In the genomic region with DNA sequence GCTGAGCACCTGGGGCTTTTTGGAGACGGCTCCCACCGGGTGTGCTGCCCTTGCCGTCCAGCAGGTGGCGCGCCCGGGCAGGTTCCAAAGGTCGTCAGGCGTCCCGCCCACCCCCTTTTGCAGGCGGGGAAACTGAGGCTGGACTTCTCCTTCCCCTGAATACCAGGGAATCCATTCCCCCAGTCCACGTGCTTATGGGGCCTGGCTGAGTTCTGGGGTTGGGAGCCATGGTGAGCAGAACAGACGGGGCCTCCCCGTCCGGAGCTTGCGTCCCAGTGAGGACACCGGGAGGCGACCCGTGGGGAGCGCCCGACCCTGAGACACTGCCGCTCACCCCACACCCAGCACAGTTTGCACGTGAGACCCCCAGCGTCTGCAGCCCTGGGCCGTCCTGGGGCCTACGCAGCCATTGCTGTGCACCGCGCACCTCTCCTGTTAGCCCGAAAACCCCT, we compare ENCODE assay signal across 1 cellular context.
TF ChIP-seq lines count a peak whose summit lies in the region.

No MANE protein-coding gene starts in this region.

TF ChIP-seq in HepG2, 621 proteins besides CTCF, POLR2A, EP300 and RAD21 (continued from another document and continues in another):
- TF ChIP-seq, protein P1, sequence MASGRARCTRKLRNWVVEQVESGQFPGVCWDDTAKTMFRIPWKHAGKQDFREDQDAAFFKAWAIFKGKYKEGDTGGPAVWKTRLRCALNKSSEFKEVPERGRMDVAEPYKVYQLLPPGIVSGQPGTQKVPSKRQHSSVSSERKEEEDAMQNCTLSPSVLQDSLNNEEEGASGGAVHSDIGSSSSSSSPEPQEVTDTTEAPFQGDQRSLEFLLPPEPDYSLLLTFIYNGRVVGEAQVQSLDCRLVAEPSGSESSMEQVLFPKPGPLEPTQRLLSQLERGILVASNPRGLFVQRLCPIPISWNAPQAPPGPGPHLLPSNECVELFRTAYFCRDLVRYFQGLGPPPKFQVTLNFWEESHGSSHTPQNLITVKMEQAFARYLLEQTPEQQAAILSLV (CRISPR knock-in tag; IDR thresholded peaks at IDR 0.05; ENCODE audit: borderline replicate concordance), result peak; percentile 25; the same call in 1 of the 2 replicates
- TF ChIP-seq, protein P2, sequence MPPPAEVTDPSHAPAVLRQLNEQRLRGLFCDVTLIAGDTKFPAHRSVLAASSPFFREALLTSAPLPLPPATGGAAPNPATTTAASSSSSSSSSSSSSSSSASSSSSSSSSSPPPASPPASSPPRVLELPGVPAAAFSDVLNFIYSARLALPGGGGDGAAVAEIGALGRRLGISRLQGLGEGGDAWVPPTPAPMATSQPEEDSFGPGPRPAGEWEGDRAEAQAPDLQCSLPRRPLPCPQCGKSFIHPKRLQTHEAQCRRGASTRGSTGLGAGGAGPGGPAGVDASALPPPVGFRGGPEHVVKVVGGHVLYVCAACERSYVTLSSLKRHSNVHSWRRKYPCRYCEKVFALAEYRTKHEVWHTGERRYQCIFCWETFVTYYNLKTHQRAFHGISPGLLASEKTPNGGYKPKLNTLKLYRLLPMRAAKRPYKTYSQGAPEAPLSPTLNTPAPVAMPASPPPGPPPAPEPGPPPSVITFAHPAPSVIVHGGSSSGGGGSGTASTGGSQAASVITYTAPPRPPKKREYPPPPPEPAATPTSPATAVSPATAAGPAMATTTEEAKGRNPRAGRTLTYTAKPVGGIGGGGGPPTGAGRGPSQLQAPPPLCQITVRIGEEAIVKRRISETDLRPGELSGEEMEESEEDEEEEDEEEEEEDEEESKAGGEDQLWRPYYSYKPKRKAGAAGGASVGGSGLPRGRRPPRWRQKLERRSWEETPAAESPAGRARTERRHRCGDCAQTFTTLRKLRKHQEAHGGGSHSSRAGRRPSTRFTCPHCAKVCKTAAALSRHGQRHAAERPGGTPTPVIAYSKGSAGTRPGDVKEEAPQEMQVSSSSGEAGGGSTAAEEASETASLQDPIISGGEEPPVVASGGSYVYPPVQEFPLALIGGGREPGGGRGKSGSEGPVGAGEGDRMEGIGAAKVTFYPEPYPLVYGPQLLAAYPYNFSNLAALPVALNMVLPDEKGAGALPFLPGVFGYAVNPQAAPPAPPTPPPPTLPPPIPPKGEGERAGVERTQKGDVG (CRISPR knock-in tag; IDR thresholded peaks at IDR 0.05; ENCODE audit: borderline replicate concordance), result 0 out of 2 replicates have a peak, but pooled peaks have one; percentile 12
- TF ChIP-seq MXD4 (CRISPR knock-in tag; IDR thresholded peaks at IDR 0.05), result 0 out of 2 replicates have a peak, but pooled peaks have one; percentile 34
- TF ChIP-seq ZNF607 (CRISPR knock-in tag; IDR thresholded peaks at IDR 0.05; ENCODE audit: borderline replicate concordance), result peak; percentile 80; the same call in 1 of the 2 replicates
- peak; percentile 44 for TF ChIP-seq HOXA3 (CRISPR knock-in tag; IDR thresholded peaks at IDR 0.05)
- TF ChIP-seq, protein P3, sequence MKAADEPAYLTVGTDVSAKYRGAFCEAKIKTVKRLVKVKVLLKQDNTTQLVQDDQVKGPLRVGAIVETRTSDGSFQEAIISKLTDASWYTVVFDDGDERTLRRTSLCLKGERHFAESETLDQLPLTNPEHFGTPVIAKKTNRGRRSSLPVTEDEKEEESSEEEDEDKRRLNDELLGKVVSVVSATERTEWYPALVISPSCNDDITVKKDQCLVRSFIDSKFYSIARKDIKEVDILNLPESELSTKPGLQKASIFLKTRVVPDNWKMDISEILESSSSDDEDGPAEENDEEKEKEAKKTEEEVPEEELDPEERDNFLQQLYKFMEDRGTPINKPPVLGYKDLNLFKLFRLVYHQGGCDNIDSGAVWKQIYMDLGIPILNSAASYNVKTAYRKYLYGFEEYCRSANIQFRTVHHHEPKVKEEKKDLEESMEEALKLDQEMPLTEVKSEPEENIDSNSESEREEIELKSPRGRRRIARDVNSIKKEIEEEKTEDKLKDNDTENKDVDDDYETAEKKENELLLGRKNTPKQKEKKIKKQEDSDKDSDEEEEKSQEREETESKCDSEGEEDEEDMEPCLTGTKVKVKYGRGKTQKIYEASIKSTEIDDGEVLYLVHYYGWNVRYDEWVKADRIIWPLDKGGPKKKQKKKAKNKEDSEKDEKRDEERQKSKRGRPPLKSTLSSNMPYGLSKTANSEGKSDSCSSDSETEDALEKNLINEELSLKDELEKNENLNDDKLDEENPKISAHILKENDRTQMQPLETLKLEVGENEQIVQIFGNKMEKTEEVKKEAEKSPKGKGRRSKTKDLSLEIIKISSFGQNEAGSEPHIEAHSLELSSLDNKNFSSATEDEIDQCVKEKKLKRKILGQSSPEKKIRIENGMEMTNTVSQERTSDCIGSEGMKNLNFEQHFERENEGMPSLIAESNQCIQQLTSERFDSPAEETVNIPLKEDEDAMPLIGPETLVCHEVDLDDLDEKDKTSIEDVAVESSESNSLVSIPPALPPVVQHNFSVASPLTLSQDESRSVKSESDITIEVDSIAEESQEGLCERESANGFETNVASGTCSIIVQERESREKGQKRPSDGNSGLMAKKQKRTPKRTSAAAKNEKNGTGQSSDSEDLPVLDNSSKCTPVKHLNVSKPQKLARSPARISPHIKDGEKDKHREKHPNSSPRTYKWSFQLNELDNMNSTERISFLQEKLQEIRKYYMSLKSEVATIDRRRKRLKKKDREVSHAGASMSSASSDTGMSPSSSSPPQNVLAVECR (CRISPR knock-in tag; IDR thresholded peaks at IDR 0.05; ENCODE audit: borderline replicate concordance), result peak; percentile 31; the same call in 1 of the 2 replicates
- 0 out of 2 replicates have a peak, but pooled peaks have one; percentile 59 for TF ChIP-seq ZNF761 (CRISPR knock-in tag; conservative IDR thresholded peaks at IDR 0.05)
- TF ChIP-seq, protein P4, sequence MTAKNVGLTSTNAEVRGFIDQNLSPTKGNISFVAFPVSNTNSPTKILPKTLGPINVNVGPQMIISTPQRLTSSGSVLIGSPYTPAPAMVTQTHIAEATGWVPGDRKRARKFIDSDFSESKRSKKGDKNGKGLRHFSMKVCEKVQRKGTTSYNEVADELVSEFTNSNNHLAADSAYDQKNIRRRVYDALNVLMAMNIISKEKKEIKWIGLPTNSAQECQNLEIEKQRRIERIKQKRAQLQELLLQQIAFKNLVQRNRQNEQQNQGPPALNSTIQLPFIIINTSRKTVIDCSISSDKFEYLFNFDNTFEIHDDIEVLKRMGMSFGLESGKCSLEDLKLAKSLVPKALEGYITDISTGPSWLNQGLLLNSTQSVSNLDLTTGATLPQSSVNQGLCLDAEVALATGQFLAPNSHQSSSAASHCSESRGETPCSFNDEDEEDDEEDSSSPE (CRISPR knock-in tag; IDR thresholded peaks at IDR 0.05), result 0 out of 2 replicates have a peak, but pooled peaks have one; percentile 31
- TF ChIP-seq RARA (CRISPR knock-in tag; IDR thresholded peaks at IDR 0.05), result 0 out of 2 replicates have a peak, but pooled peaks have one; percentile 10
- 0 out of 2 replicates have a peak, but pooled peaks have one; percentile 21 for TF ChIP-seq ZSCAN31 (CRISPR knock-in tag; IDR thresholded peaks at IDR 0.05; ENCODE audit: low read depth)
- TF ChIP-seq, protein P5, sequence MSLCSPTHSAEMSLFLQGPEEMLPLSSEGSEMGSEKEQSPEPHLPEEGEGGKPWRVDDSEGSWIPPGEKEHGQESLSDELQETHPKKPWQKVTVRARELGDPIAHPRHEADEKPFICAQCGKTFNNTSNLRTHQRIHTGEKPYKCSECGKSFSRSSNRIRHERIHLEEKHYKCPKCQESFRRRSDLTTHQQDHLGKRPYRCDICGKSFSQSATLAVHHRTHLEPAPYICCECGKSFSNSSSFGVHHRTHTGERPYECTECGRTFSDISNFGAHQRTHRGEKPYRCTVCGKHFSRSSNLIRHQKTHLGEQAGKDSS (CRISPR knock-in tag; IDR thresholded peaks at IDR 0.05; ENCODE audit: borderline replicate concordance, low read depth), result peak; percentile 64; the same call in 1 of the 2 replicates
- TF ChIP-seq, protein P6, sequence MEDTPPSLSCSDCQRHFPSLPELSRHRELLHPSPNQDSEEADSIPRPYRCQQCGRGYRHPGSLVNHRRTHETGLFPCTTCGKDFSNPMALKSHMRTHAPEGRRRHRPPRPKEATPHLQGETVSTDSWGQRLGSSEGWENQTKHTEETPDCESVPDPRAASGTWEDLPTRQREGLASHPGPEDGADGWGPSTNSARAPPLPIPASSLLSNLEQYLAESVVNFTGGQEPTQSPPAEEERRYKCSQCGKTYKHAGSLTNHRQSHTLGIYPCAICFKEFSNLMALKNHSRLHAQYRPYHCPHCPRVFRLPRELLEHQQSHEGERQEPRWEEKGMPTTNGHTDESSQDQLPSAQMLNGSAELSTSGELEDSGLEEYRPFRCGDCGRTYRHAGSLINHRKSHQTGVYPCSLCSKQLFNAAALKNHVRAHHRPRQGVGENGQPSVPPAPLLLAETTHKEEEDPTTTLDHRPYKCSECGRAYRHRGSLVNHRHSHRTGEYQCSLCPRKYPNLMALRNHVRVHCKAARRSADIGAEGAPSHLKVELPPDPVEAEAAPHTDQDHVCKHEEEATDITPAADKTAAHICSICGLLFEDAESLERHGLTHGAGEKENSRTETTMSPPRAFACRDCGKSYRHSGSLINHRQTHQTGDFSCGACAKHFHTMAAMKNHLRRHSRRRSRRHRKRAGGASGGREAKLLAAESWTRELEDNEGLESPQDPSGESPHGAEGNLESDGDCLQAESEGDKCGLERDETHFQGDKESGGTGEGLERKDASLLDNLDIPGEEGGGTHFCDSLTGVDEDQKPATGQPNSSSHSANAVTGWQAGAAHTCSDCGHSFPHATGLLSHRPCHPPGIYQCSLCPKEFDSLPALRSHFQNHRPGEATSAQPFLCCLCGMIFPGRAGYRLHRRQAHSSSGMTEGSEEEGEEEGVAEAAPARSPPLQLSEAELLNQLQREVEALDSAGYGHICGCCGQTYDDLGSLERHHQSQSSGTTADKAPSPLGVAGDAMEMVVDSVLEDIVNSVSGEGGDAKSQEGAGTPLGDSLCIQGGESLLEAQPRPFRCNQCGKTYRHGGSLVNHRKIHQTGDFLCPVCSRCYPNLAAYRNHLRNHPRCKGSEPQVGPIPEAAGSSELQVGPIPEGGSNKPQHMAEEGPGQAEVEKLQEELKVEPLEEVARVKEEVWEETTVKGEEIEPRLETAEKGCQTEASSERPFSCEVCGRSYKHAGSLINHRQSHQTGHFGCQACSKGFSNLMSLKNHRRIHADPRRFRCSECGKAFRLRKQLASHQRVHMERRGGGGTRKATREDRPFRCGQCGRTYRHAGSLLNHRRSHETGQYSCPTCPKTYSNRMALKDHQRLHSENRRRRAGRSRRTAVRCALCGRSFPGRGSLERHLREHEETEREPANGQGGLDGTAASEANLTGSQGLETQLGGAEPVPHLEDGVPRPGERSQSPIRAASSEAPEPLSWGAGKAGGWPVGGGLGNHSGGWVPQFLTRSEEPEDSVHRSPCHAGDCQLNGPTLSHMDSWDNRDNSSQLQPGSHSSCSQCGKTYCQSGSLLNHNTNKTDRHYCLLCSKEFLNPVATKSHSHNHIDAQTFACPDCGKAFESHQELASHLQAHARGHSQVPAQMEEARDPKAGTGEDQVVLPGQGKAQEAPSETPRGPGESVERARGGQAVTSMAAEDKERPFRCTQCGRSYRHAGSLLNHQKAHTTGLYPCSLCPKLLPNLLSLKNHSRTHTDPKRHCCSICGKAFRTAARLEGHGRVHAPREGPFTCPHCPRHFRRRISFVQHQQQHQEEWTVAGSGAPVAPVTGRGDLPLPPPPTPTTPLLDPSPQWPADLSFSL (CRISPR knock-in tag; IDR thresholded peaks at IDR 0.05), result no peak
- 0 out of 2 replicates have a peak, but pooled peaks have one; percentile 39 for TF ChIP-seq ERF (CRISPR knock-in tag; IDR thresholded peaks at IDR 0.05)
- TF ChIP-seq, protein P7, sequence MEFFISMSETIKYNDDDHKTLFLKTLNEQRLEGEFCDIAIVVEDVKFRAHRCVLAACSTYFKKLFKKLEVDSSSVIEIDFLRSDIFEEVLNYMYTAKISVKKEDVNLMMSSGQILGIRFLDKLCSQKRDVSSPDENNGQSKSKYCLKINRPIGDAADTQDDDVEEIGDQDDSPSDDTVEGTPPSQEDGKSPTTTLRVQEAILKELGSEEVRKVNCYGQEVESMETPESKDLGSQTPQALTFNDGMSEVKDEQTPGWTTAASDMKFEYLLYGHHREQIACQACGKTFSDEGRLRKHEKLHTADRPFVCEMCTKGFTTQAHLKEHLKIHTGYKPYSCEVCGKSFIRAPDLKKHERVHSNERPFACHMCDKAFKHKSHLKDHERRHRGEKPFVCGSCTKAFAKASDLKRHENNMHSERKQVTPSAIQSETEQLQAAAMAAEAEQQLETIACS (CRISPR knock-in tag; IDR thresholded peaks at IDR 0.05), result peak; percentile 38; the same call in 1 of the 2 replicates
- TF ChIP-seq LCORL (IDR thresholded peaks at IDR 0.05), result no peak
- TF ChIP-seq LCORL (CRISPR knock-in tag; IDR thresholded peaks at IDR 0.05), result peak; percentile 50; the same call in 1 of the 2 replicates
- peak; percentile 20; the same call in 1 of the 2 replicates for TF ChIP-seq FOXO1 (CRISPR knock-in tag; IDR thresholded peaks at IDR 0.05)
- TF ChIP-seq ZNF747 (CRISPR knock-in tag; IDR thresholded peaks at IDR 0.05; ENCODE audit: borderline replicate concordance), result 0 out of 2 replicates have a peak, but pooled peaks have one; percentile 43
- TF ChIP-seq ZNF768 (CRISPR knock-in tag; IDR thresholded peaks at IDR 0.05), result 0 out of 2 replicates have a peak, but pooled peaks have one; percentile 5
- TF ChIP-seq SP5 (CRISPR knock-in tag; IDR thresholded peaks at IDR 0.05; ENCODE audit: borderline replicate concordance, low read depth), result peak; percentile 99
- 0 out of 2 replicates have a peak, but pooled peaks have one; percentile 40 for TF ChIP-seq ARNTL (CRISPR knock-in tag; IDR thresholded peaks at IDR 0.05)
- TF ChIP-seq, protein P8, sequence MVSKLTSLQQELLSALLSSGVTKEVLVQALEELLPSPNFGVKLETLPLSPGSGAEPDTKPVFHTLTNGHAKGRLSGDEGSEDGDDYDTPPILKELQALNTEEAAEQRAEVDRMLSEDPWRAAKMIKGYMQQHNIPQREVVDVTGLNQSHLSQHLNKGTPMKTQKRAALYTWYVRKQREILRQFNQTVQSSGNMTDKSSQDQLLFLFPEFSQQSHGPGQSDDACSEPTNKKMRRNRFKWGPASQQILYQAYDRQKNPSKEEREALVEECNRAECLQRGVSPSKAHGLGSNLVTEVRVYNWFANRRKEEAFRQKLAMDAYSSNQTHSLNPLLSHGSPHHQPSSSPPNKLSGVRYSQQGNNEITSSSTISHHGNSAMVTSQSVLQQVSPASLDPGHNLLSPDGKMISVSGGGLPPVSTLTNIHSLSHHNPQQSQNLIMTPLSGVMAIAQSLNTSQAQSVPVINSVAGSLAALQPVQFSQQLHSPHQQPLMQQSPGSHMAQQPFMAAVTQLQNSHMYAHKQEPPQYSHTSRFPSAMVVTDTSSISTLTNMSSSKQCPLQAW (CRISPR knock-in tag; IDR thresholded peaks at IDR 0.05), result peak; percentile 79
- TF ChIP-seq KDM5B (CRISPR knock-in tag; IDR thresholded peaks at IDR 0.05; ENCODE audit: borderline replicate concordance), result peak; percentile 50; the same call in 1 of the 2 replicates
- TF ChIP-seq TOPORS (CRISPR knock-in tag; IDR thresholded peaks at IDR 0.05), result no peak
- TF ChIP-seq IRF2 (CRISPR knock-in tag; IDR thresholded peaks at IDR 0.05), result 0 out of 2 replicates have a peak, but pooled peaks have one; percentile 34
- no peak for TF ChIP-seq NFE2 (CRISPR knock-in tag; IDR thresholded peaks at IDR 0.05)
- TF ChIP-seq WIZ (CRISPR knock-in tag; IDR thresholded peaks at IDR 0.05), result no peak
- TF ChIP-seq, protein P9, sequence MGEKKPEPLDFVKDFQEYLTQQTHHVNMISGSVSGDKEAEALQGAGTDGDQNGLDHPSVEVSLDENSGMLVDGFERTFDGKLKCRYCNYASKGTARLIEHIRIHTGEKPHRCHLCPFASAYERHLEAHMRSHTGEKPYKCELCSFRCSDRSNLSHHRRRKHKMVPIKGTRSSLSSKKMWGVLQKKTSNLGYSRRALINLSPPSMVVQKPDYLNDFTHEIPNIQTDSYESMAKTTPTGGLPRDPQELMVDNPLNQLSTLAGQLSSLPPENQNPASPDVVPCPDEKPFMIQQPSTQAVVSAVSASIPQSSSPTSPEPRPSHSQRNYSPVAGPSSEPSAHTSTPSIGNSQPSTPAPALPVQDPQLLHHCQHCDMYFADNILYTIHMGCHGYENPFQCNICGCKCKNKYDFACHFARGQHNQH (CRISPR knock-in tag; IDR thresholded peaks at IDR 0.05), result peak; percentile 24; the same call in 1 of the 2 replicates
- peak; percentile 39 for TF ChIP-seq TEAD3 (CRISPR knock-in tag; optimal IDR thresholded peaks at IDR 0.05; ENCODE audit: borderline replicate concordance)
